In the genomic region with DNA sequence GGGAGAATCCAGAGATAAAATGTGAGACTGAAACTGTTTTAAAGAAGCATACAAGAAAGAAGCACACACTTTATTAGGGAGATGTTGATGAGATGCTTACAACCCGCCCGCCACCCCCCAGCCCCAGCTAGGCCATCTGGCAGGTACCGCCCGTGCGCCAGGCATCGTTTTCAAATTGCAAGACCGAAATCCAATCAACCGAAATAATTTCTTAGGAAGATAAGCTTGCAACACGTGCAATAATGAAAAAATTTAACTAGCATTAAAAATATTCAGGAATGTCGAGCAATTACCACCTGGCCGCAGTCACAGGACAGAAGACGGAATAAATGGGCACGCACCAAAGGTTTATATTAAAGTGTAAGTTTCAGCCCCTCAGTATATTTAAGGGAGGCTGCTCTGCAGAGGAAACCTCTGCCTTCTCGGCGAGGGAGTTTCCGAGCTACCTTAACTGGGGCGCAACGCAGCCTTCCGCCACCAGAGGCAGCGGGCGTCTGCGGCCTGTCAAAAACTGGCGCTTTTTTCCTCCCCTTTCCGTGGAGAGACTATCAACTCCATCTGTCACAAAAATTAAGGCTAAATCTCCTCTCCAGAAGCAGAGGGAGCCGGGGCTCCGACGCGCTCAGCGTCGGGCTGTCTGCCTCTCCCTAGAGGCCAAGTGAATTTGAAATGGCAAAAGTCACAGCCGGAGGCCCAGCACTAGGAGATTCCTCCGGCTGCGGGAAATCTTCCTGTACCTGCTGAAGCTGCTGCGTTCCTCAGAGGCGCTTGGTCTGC, we compare ENCODE assay signal across 8 cellular contexts. TPM values are rescaled to one million over a fixed set of nuclear protein-coding genes. Genes with fewer than 3 reads are reported as not detected.
A peak's percentile ranks its signal among the peaks of the same experiment; 100 is the strongest.
DNase-seq lines count a peak whose midpoint lies in the region; ATAC-seq and TF ChIP-seq lines count a peak whose summit lies in the region.

No MANE protein-coding gene starts in this region.

- peak; percentile 78 for ATAC-seq in GM18907 (IDR thresholded peaks at IDR 0.05; ENCODE audit: unreplicated experiment)
- ATAC-seq in HG03175 (IDR thresholded peaks at IDR 0.05; ENCODE audit: unreplicated experiment), result peak; percentile 72

- H3K4me3 ChIP-seq in AG09309 (ENCODE audit: control insufficient read depth, low read depth, low read length), result peak overlapping the region; percentile 52
- H3K4me3 ChIP-seq in epithelial cell of esophagus (ENCODE audit: low read length), result peak overlapping the region; percentile 60

- no peak for DNase-seq in AG09309 (ENCODE audit: low read depth)
- DNase-seq in NOMO-1 (lab: John Stamatoyannopoulos, UW; ENCODE audit: unreplicated experiment in 2 of 2), result peak; percentile 36 to 41
- peak; percentile 70 for DNase-seq in activated T-cell treated with anti-CD3 and anti-CD28 coated beads for 24 hours (ENCODE audit: low read depth)
- peak; percentile 82 for DNase-seq in epithelial cell of esophagus (ENCODE audit: low read depth)
- DNase-seq in mucosa of gallbladder (ENCODE audit: low spot score), result peak; percentile 80
- DNase-seq in stimulated activated CD8-positive, alpha-beta memory T cell treated with anti-CD3 and anti-CD28 coated beads, Interleukin-4, amount 100 ng/mL, for 1 hour (ENCODE audit: low read depth in 2 of 2, low spot score in 1 of 2), result peak; percentile 35 to 52

- TF ChIP-seq CTCF in AG09309 (IDR thresholded peaks at IDR 0.05; ENCODE audit: control insufficient read depth, insufficient read depth, low read depth, low read length, missing control alignments), result peak; percentile 91
- peak; percentile 91 for TF ChIP-seq CTCF in epithelial cell of esophagus (IDR thresholded peaks at IDR 0.05; ENCODE audit: insufficient read depth, low read depth, low read length, missing control alignments)

RNA-seq across cellular contexts. Expression of gene GAS1, which starts 1.0 kb away (rescaled TPM):
- 11.5 TPM for total RNA-seq in mucosa of gallbladder
